In the genomic region with DNA sequence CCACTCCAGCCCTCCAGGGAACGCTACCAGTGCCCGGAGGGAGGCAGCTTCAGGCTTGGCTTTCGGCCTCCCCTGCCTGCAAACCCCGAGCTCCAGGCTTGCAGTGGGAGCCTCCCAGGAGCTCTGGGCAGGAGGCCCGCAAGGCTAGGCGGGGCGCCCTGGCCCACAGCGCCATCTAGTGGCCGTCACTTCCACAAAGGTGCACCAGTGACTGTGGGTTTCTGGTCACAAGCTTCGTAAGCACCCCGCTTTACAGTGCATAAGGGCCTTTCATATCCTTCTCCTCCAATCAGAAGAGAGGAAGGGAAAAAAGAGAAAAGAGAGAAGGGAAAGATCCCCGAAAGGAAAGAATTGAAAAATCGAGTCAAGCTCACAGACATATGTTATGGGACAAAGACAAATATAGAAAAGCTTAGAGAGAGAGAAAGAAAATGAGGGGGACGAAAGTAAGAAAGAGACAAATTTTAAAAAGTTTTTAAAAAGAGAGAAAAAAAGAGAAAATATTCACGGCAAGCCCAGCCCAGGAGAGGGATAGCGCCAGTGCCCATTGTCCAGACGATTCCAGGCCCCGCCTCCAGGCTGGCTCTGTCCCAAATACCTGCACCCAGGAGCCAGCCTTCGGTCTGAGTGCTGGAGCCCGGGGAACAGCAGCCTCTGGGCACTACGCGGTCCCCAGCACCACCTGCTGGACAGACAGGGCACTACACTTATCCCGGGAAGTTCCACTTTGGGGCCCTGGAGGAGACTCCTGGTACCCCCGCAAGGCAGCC, we compare ENCODE assay signal across 8 cellular contexts.
A peak's percentile ranks its signal among the peaks of the same experiment; 100 is the strongest.
DNase-seq lines count a peak whose midpoint lies in the region; ATAC-seq and TF ChIP-seq lines count a peak whose summit lies in the region.

No MANE protein-coding gene starts in this region.

- TF ChIP-seq CTCF in NB4 (IDR thresholded peaks at IDR 0.05; ENCODE audit: low read depth, low read length) (peak; percentile 94), omental fat pad (IDR thresholded peaks at IDR 0.05) (peak in 2 of 3 donors; percentile 89 to 97), suprapubic skin (IDR thresholded peaks at IDR 0.05) (peak; percentile 84 to 91)

- DNase-seq in 8988T (peak; percentile 89), NB4 (ENCODE audit: low read depth) (peak; percentile 88), SKM-1 (lab: John Stamatoyannopoulos, UW; ENCODE audit: unreplicated experiment) (peak; percentile 57), head of caudate nucleus (peak; percentile 59 to 94 (median 86)), omental fat pad (ENCODE audit: low spot score) (peak; percentile 80), suprapubic skin (ENCODE audit: low spot score in 2 of 2) (peak in 1 of 2 donors; percentile 86)
- DNase-seq in activated naive CD4-positive, alpha-beta T cell treated with anti-CD3 and anti-CD28 coated beads, Interleukin-2, amount 50 U/mL, for 72 hours (ENCODE audit: low spot score in 2 of 2) = peak; percentile 71 to 82

- ATAC-seq in GM18511 (IDR thresholded peaks at IDR 0.05; ENCODE audit: unreplicated experiment) (peak; percentile 56), omental fat pad (ENCODE audit: low FRiP score) (peak; percentile 88)
- ATAC-seq in activated naive CD4-positive, alpha-beta T cell treated with anti-CD3 and anti-CD28 coated beads, Interleukin-2, amount 50 U/mL, for 72 hours = peak; percentile 88

- peak overlapping the region; percentile 3 to 18 for H3K27ac Mint-ChIP-seq in activated naive CD4-positive, alpha-beta T cell treated with anti-CD3 and anti-CD28 coated beads, Interleukin-2, amount 50 U/mL, for 72 hours

- 4% methylated on average over 24 of the region's 24 CpGs for WGBS in suprapubic skin

- no peak overlapping the region for H3K4me3 ChIP-seq in NB4 (ENCODE audit: low read depth, low read length)
- peak overlapping the region; percentile 30 for H3K4me3 ChIP-seq in suprapubic skin

- peaks cover 24% of the 10 kb centered on the region for H3K4me1 ChIP-seq in suprapubic skin

- H3K36me3 Mint-ChIP-seq in activated naive CD4-positive, alpha-beta T cell treated with anti-CD3 and anti-CD28 coated beads, Interleukin-2, amount 50 U/mL, for 72 hours = no peaks in the 10 kb centered on the region

- H3K9me3 ChIP-seq in suprapubic skin = no peaks in the 10 kb centered on the region

- TF ChIP-seq EP300 in suprapubic skin (IDR thresholded peaks at IDR 0.05) = no peak

- H3K36me3 ChIP-seq in suprapubic skin = peaks cover 3% of the 10 kb centered on the region

- TF ChIP-seq POLR2A in NB4 (IDR thresholded peaks at IDR 0.05; ENCODE audit: extremely low read depth, insufficient read length) (no peak), suprapubic skin (IDR thresholded peaks at IDR 0.05) (no peak)

- no peak overlapping the region for H3K27ac ChIP-seq in suprapubic skin

- intact Hi-C loops in head of caudate nucleus (cut with DNase I) = loop anchor here (2.0 to 5.0 kb wide), 2 partner anchors 834 to 958 kb away; no protein-coding TSS in a partner anchor

- H3K9me3 Mint-ChIP-seq in activated naive CD4-positive, alpha-beta T cell treated with anti-CD3 and anti-CD28 coated beads, Interleukin-2, amount 50 U/mL, for 72 hours = no peaks in the 10 kb centered on the region

- no peaks in the 10 kb centered on the region for H3K27me3 ChIP-seq in suprapubic skin
